16 cellular contexts compared by ENCODE assay signal in genomic region chr16:83804366-83804765, GRCh38.
"Had no signal": no experiment of that assay in that cellular context is flagged by ENCODE, and none has a peak within 500 bp of the region (broad histone marks: within the 10 kb centered on the region; RNA-seq: fewer than 3 reads in every experiment).

No MANE protein-coding gene starts in this region.

- H3K36me3 ChIP-seq: brain microvascular endothelial cell, colonic mucosa, esophagus muscularis mucosa, right atrium auricular region, tibial nerve, uterus had no signal

- H3K4me3 Mint-ChIP-seq: activated CD4-positive, alpha-beta T cell treated with anti-CD3 and anti-CD28 coated beads, Interleukin-2, amount 10 ng/mL, durations not matched to agents 7 days and 5 days; central memory CD8-positive, alpha-beta T cell; stimulated activated naive CD8-positive, alpha-beta T cell treated with anti-CD3 and anti-CD28 coated beads, Interleukin-15, Interleukin-2, amounts not matched to agents 100 ng/mL and 50 ng/mL, for 24 hours; T-helper 2 cell treated with Interferon-gamma antibody and Interleukin-4, amounts not matched to agents 5 μg/mL and 100 μg/mL, for 36 hours had no signal

- H3K27ac Mint-ChIP-seq: activated CD4-positive, alpha-beta T cell treated with anti-CD3 and anti-CD28 coated beads, Interleukin-2, amount 10 ng/mL, durations not matched to agents 7 days and 5 days; nephron; stimulated activated naive CD8-positive, alpha-beta T cell treated with anti-CD3 and anti-CD28 coated beads, Interleukin-15, Interleukin-2, amounts not matched to agents 100 ng/mL and 50 ng/mL, for 24 hours; T-helper 2 cell treated with Interferon-gamma antibody and Interleukin-4, amounts not matched to agents 5 μg/mL and 100 μg/mL, for 36 hours had no signal

- H3K27ac ChIP-seq: brain microvascular endothelial cell, colonic mucosa, esophagus muscularis mucosa, right atrium auricular region, uterus had no signal

- H3K27me3 ChIP-seq: brain microvascular endothelial cell, colonic mucosa, esophagus muscularis mucosa, right atrium auricular region, tibial nerve, uterus had no signal

- H3K4me1 ChIP-seq: uterus had no signal

- H3K9me3 Mint-ChIP-seq: activated CD4-positive, alpha-beta T cell treated with anti-CD3 and anti-CD28 coated beads, Interleukin-2, amount 10 ng/mL, durations not matched to agents 7 days and 5 days; central memory CD8-positive, alpha-beta T cell; nephron; stimulated activated naive CD8-positive, alpha-beta T cell treated with anti-CD3 and anti-CD28 coated beads, Interleukin-15, Interleukin-2, amounts not matched to agents 100 ng/mL and 50 ng/mL, for 24 hours; T-helper 2 cell treated with Interferon-gamma antibody and Interleukin-4, amounts not matched to agents 5 μg/mL and 100 μg/mL, for 36 hours had no signal

- H3K9me3 ChIP-seq: colonic mucosa, esophagus muscularis mucosa, right atrium auricular region, tibial nerve, uterus had no signal

- H3K4me3 ChIP-seq: colonic mucosa, esophagus muscularis mucosa, right atrium auricular region, tibial nerve, uterus had no signal

- DNase-seq: activated CD4-positive, alpha-beta T cell treated with anti-CD3 and anti-CD28 coated beads, Interleukin-2, amount 10 ng/mL, durations not matched to agents 7 days and 5 days; activated CD8-positive, alpha-beta memory T cell treated with anti-CD3 and anti-CD28 coated beads, Interleukin-2, amount 50 U/mL, for 48 hours; activated effector memory CD4-positive, alpha-beta T cell treated with Interleukin-2 at 50 U/mL for 16 hours; activated naive CD4-positive, alpha-beta T cell treated with anti-CD3 and anti-CD28 coated beads, Interleukin-2, amount 50 U/mL, for 16 hours; activated T-cell treated with anti-CD3 and anti-CD28 coated beads, Interleukin-2, amount 50 U/mL, for 48 hours; aorta; brain microvascular endothelial cell; uterus had no signal
